14 cellular contexts compared by ENCODE assay signal in genomic region chr12:104275689-104276088, GRCh38. TPM values are rescaled to one million over a fixed set of nuclear protein-coding genes. Genes with fewer than 3 reads are reported as not detected.
DNase-seq lines count a peak whose midpoint lies in the region; ATAC-seq and TF ChIP-seq lines count a peak whose summit lies in the region.
"Had no signal": no experiment of that assay in that cellular context is flagged by ENCODE, and none has a peak within 500 bp of the region (broad histone marks: within the 10 kb centered on the region; RNA-seq: fewer than 3 reads in every experiment).

No MANE protein-coding gene starts in this region.

- 65% methylated on average over 5 of the region's 5 CpGs for WGBS in hepatocyte (ENCODE audit: low lambda C conversion rate, missing lambda C conversion rate)

- no peak for ATAC-seq in CD8-positive, alpha-beta T cell
- ATAC-seq in GM21381 (IDR thresholded peaks at IDR 0.05; ENCODE audit: unreplicated experiment): peak; percentile 12
- no peak for ATAC-seq in left lung
- ATAC-seq in HG02870 (IDR thresholded peaks at IDR 0.05; ENCODE audit: unreplicated experiment): no peak

- H3K4me3 Mint-ChIP-seq in CD8-positive, alpha-beta T cell: peak overlapping the region; percentile 64
- no peak overlapping the region for H3K4me3 Mint-ChIP-seq in type B pancreatic cell

- CTCF ChIA-PET in CD8-positive, alpha-beta T cell (lab: Charles Lee): interaction anchor here (0.9 to 1.3 kb wide), 2 partner anchors 19 to 75 kb away, joined by 3 read pairs; no protein-coding TSS in a partner anchor

- H3K9me3 Mint-ChIP-seq in CD8-positive, alpha-beta T cell: no peaks in the 10 kb centered on the region
- peaks cover 5% of the 10 kb centered on the region for H3K9me3 Mint-ChIP-seq in type B pancreatic cell

- H3K79me2 ChIP-seq in hepatocyte: no peaks in the 10 kb centered on the region

- POLR2A ChIA-PET in CD8-positive, alpha-beta T cell (lab: Charles Lee): interaction anchor here (0.5 to 3.2 kb wide), 2 partner anchors 12 to 61 kb away, joined by 3 to 16 read pairs; no protein-coding TSS in a partner anchor

- H3K36me3 ChIP-seq in CD8-positive, alpha-beta T cell (ENCODE audit: insufficient read depth, low read length): no peaks in the 10 kb centered on the region
- H3K36me3 ChIP-seq in left lung (no peaks in the 10 kb centered on the region), hepatocyte (replicated peaks; ENCODE audit: insufficient read depth, low read depth) (no peaks in the 10 kb centered on the region)
- H3K36me3 ChIP-seq: brain microvascular endothelial cell, ovary had no signal

- H3K4me2 ChIP-seq in hepatocyte: no peak overlapping the region

- no peaks in the 10 kb centered on the region for H3K27me3 ChIP-seq in CD8-positive, alpha-beta T cell (ENCODE audit: insufficient read depth, low read length)
- H3K27me3 ChIP-seq in left lung (no peaks in the 10 kb centered on the region), hepatocyte (no peaks in the 10 kb centered on the region)
- H3K27me3 ChIP-seq: brain microvascular endothelial cell, ovary, testis had no signal

- H3K27me3 Mint-ChIP-seq in CD8-positive, alpha-beta T cell (ENCODE audit: low read depth): peaks cover 3% of the 10 kb centered on the region
- H3K27me3 Mint-ChIP-seq in type B pancreatic cell: no peaks in the 10 kb centered on the region

- no peak overlapping the region for H2AFZ ChIP-seq in hepatocyte

- no peak for TF ChIP-seq CTCF in CD8-positive, alpha-beta T cell (IDR thresholded peaks at IDR 0.05)
- TF ChIP-seq CTCF in left lung (IDR thresholded peaks at IDR 0.05) (no peak), type B pancreatic cell (conservative IDR thresholded peaks at IDR 0.05) (no peak), hepatocyte (IDR thresholded peaks at IDR 0.05; ENCODE audit: poor library complexity) (no peak)

- no peaks in the 10 kb centered on the region for H4K20me1 ChIP-seq in hepatocyte (ENCODE audit: insufficient read depth, poor library complexity, severe bottlenecking)

- no peaks in the 10 kb centered on the region for H3K9me3 ChIP-seq in CD8-positive, alpha-beta T cell (ENCODE audit: low read length)
- H3K9me3 ChIP-seq in left lung (no peaks in the 10 kb centered on the region), hepatocyte (ENCODE audit: low read depth) (no peaks in the 10 kb centered on the region)
- H3K9me3 ChIP-seq: ovary, testis had no signal

- no peaks in the 10 kb centered on the region for H3K36me3 Mint-ChIP-seq in CD8-positive, alpha-beta T cell
- no peaks in the 10 kb centered on the region for H3K36me3 Mint-ChIP-seq in type B pancreatic cell

- intact Hi-C loops in CD8-positive, alpha-beta T cell (cut with DNase I, micrococcal nuclease): no loop called here
- intact Hi-C loops in left lung (cut with DNase I): no loop called here

- no peaks in the 10 kb centered on the region for H3K4me1 ChIP-seq in CD8-positive, alpha-beta T cell (ENCODE audit: insufficient read depth, low read length)
- H3K4me1 ChIP-seq in left lung (peaks cover 7 to 8% of the 10 kb centered on the region in 2 donors), hepatocyte (ENCODE audit: insufficient read depth) (peaks cover 4% of the 10 kb centered on the region)
- H3K4me1 ChIP-seq: testis had no signal

- H3K27ac ChIP-seq in CD8-positive, alpha-beta T cell (ENCODE audit: low read depth, low read length): no peak overlapping the region
- H3K27ac ChIP-seq in left lung (peak overlapping the region; percentile 59 to 76), hepatocyte (no peak overlapping the region)
- H3K27ac ChIP-seq: brain microvascular endothelial cell, ovary, testis had no signal

- no peak overlapping the region for H3K27ac Mint-ChIP-seq in CD8-positive, alpha-beta T cell
- H3K27ac Mint-ChIP-seq in type B pancreatic cell: no peak overlapping the region

- no peaks in the 10 kb centered on the region for H3K9me2 ChIP-seq in hepatocyte (replicated peaks; ENCODE audit: insufficient read depth)

- peaks cover 6% of the 10 kb centered on the region for H3K4me1 Mint-ChIP-seq in CD8-positive, alpha-beta T cell (ENCODE audit: low read depth)
- no peaks in the 10 kb centered on the region for H3K4me1 Mint-ChIP-seq in type B pancreatic cell (ENCODE audit: unreplicated experiment)

- DNase-seq in CD8-positive, alpha-beta T cell: no peak
- DNase-seq in NCI-H748 treated with DMSO at 0.1 percent for 48 hours (lab: John Stamatoyannopoulos, UW): peak; percentile 6
- no peak for DNase-seq in left lung
- DNase-seq in type B pancreatic cell (ENCODE audit: extremely low spot score, unreplicated experiment): no peak
- no peak for DNase-seq in hepatocyte (ENCODE audit: low spot score)
- no peak for DNase-seq in stimulated activated CD8-positive, alpha-beta memory T cell treated with anti-CD3 and anti-CD28 coated beads, Interleukin-4, amount 100 ng/mL, for 48 hours
- DNase-seq: brain microvascular endothelial cell; H7; NCI-H1930; ovary; stimulated activated CD4-positive, alpha-beta T cell treated with anti-CD3 and anti-CD28 coated beads, Interleukin-1b, Interleukin-23, amount 100 ng/mL, for 48 hours; testis had no signal

- H3K4me3 ChIP-seq in CD8-positive, alpha-beta T cell (ENCODE audit: low read depth, low read length): no peak overlapping the region
- H3K4me3 ChIP-seq in left lung (no peak overlapping the region), hepatocyte (no peak overlapping the region)
- H3K4me3 ChIP-seq: ovary, testis had no signal

RNA-seq across cellular contexts. Expression of gene EID3, which starts 27.9 kb away (rescaled TPM):
- total RNA-seq in CD8-positive, alpha-beta T cell: 10 to 100 TPM; 11.7 to 13.0 TPM
- 1 to 10 TPM; 2.9 to 5.4 TPM for total RNA-seq in left lung
- total RNA-seq in type B pancreatic cell (ENCODE audit: low replicate concordance): 2.9 and 7.3 TPM in 2 replicates
- 8.0 and 10.1 TPM in 2 replicates for total RNA-seq in hepatocyte
- polyA plus RNA-seq in hepatocyte: 1.7 and 3.8 TPM in 2 replicates

Comparison
In these comparisons a context has a peak if more than half of its experiments do, and no peak if none do; other contexts are left out.
1. H3K27ac ChIP-seq: peak in left lung (2 of 2); none in CD8-positive, alpha-beta T cell (single experiment) and hepatocyte (single experiment).